In genomic region chr19:50148528-50148927, GRCh38 we compare ENCODE assay signal across 12 cellular contexts. TPM values are rescaled to one million over a fixed set of nuclear protein-coding genes. Genes with fewer than 3 reads are reported as not detected.
DNase-seq lines count a peak whose midpoint lies in the region; ATAC-seq and TF ChIP-seq lines count a peak whose summit lies in the region.
"Had no signal": no experiment of that assay in that cellular context is flagged by ENCODE, and none has a peak within 500 bp of the region (broad histone marks: within the 10 kb centered on the region; RNA-seq: fewer than 3 reads in every experiment).

No MANE protein-coding gene starts in this region.

- no peak overlapping the region for H3K27ac Mint-ChIP-seq in activated CD4-positive, alpha-beta T cell treated with anti-CD3 and anti-CD28 coated beads for 36 hours
- no peak overlapping the region for H3K27ac Mint-ChIP-seq in glutamatergic neuron (ENCODE audit: unreplicated experiment)

- in situ Hi-C loops in gastrocnemius medialis (cut with MboI; ENCODE audit: low sequenced_read_pairs in 4 of 4): loop anchor here in 3 of 4 donors (25.0 kb wide), 1 partner anchor 211 kb away; the partner anchor contains the start of genes ATF5 (in 3 of the 3) and NUP62 (in 3 of the 3)

- no peaks in the 10 kb centered on the region for H3K36me3 Mint-ChIP-seq in activated CD4-positive, alpha-beta T cell treated with anti-CD3 and anti-CD28 coated beads for 36 hours (ENCODE audit: low read depth)
- H3K36me3 Mint-ChIP-seq in glutamatergic neuron (ENCODE audit: unreplicated experiment): no peaks in the 10 kb centered on the region

- no peak for ATAC-seq in activated CD4-positive, alpha-beta T cell treated with anti-CD3 and anti-CD28 coated beads for 36 hours
- ATAC-seq in gastrocnemius medialis: no peak
- no peak for ATAC-seq in left colon

- no peaks in the 10 kb centered on the region for H3K36me3 ChIP-seq in NT2/D1 (ENCODE audit: insufficient read depth, insufficient read length, low read length)
- H3K36me3 ChIP-seq in gastrocnemius medialis: no peaks in the 10 kb centered on the region
- H3K36me3 ChIP-seq in breast epithelium: no peaks in the 10 kb centered on the region

- H3K4me1 Mint-ChIP-seq in activated CD4-positive, alpha-beta T cell treated with anti-CD3 and anti-CD28 coated beads for 36 hours: peaks cover 7% of the 10 kb centered on the region
- H3K4me1 Mint-ChIP-seq in glutamatergic neuron (ENCODE audit: low read depth, unreplicated experiment): no peaks in the 10 kb centered on the region

- peaks cover 2% of the 10 kb centered on the region for H3K9me3 Mint-ChIP-seq in activated CD4-positive, alpha-beta T cell treated with anti-CD3 and anti-CD28 coated beads for 36 hours (ENCODE audit: low read depth)
- H3K9me3 Mint-ChIP-seq in glutamatergic neuron (ENCODE audit: unreplicated experiment): peaks cover 6% of the 10 kb centered on the region

- TF ChIP-seq POLR2A in gastrocnemius medialis (IDR thresholded peaks at IDR 0.05) (no peak), breast epithelium (IDR thresholded peaks at IDR 0.05) (no peak)

- H3K9me3 ChIP-seq in NT2/D1 (ENCODE audit: insufficient read depth, low read length) (peaks cover 8% of the 10 kb centered on the region; the same call in 1 of the 2 replicates), gastrocnemius medialis (no peaks in the 10 kb centered on the region), breast epithelium (no peaks in the 10 kb centered on the region)

- TF ChIP-seq CTCF in glutamatergic neuron (IDR thresholded peaks at IDR 0.05; ENCODE audit: partially characterized antibody, unreplicated experiment) (no peak), gastrocnemius medialis (IDR thresholded peaks at IDR 0.05 in 4 of 5, conservative IDR thresholded peaks at IDR 0.05 in 1 of 5) (no peak), breast epithelium (IDR thresholded peaks at IDR 0.05) (no peak)

- H3K4me3 ChIP-seq in NT2/D1 (ENCODE audit: insufficient read length, low read depth) (peak overlapping the region; percentile 72), gastrocnemius medialis (peak overlapping the region; percentile 74 to 88 (median 78)), breast epithelium (peak overlapping the region in 1 of 3 donors; percentile 72)

- H3K27ac ChIP-seq in gastrocnemius medialis (peak overlapping the region; percentile 82 to 92 (median 86)), breast epithelium (no peak overlapping the region)

- intact Hi-C loops in activated CD4-positive, alpha-beta T cell treated with anti-CD3 and anti-CD28 coated beads for 36 hours (cut with DNase I, micrococcal nuclease): no loop called here
- intact Hi-C loops in gastrocnemius medialis (cut with DNase I; ENCODE audit: low total_unique reads): loop anchor here (1.0 kb wide), 1 partner anchor 87 kb away; no protein-coding TSS in a partner anchor
- intact Hi-C loops in breast epithelium (cut with DNase I; ENCODE audit: low total_unique reads): no loop called here
- intact Hi-C loops in left colon (cut with DNase I, micrococcal nuclease): no loop called here

- H3K4me1 ChIP-seq in NT2/D1 (ENCODE audit: insufficient read depth, insufficient read length): no peaks in the 10 kb centered on the region
- peaks cover 4 to 5% of the 10 kb centered on the region in 2 donors for H3K4me1 ChIP-seq in gastrocnemius medialis
- no peaks in the 10 kb centered on the region for H3K4me1 ChIP-seq in breast epithelium

- peaks cover 18% of the 10 kb centered on the region for H3K27me3 Mint-ChIP-seq in activated CD4-positive, alpha-beta T cell treated with anti-CD3 and anti-CD28 coated beads for 36 hours
- peaks cover 5% of the 10 kb centered on the region for H3K27me3 Mint-ChIP-seq in glutamatergic neuron (ENCODE audit: unreplicated experiment)

- POLR2A ChIA-PET in activated CD4-positive, alpha-beta T cell treated with anti-CD3 and anti-CD28 coated beads for 36 hours (lab: Charles Lee): interaction anchor here (0.7 kb wide), 1 partner anchor 983 kb away, joined by 5 read pairs; no protein-coding TSS in a partner anchor

- CTCF ChIA-PET in activated CD4-positive, alpha-beta T cell treated with anti-CD3 and anti-CD28 coated beads for 36 hours (lab: Charles Lee): interaction anchor here (1.1 to 6.8 kb wide), 6 partner anchors 13 to 408 kb away, joined by 3 to 48 read pairs (median 4); no protein-coding TSS in a partner anchor

- no peak overlapping the region for H3K9ac ChIP-seq in NT2/D1 (ENCODE audit: insufficient read length, low read depth)

- DNase-seq in activated CD4-positive, alpha-beta T cell treated with anti-CD3 and anti-CD28 coated beads for 36 hours: no peak
- DNase-seq in activated CD4-positive, alpha-beta T cell treated with anti-CD3 and anti-CD28 coated beads, Interleukin-2, amount 50 U/mL, for 1 hour: no peak
- no peak for DNase-seq in NT2/D1 (ENCODE audit: low read depth, low spot score)
- DNase-seq in glutamatergic neuron: no peak
- DNase-seq in gastrocnemius medialis: no peak
- DNase-seq in breast epithelium (ENCODE audit: low spot score in 2 of 2): no peak
- DNase-seq in left colon: no peak
- DNase-seq in effector CD4-positive, alpha-beta T cell: no peak

- H3K4me3 Mint-ChIP-seq in activated CD4-positive, alpha-beta T cell treated with anti-CD3 and anti-CD28 coated beads for 36 hours: peak overlapping the region; percentile 69
- H3K4me3 Mint-ChIP-seq in glutamatergic neuron (ENCODE audit: unreplicated experiment): peak overlapping the region; percentile 44

- H3K27me3 ChIP-seq in NT2/D1 (ENCODE audit: insufficient read depth, insufficient read length) (peaks cover 16% of the 10 kb centered on the region), gastrocnemius medialis (no peaks in the 10 kb centered on the region), breast epithelium (peaks cover 0 to 11% of the 10 kb centered on the region in 2 donors)

RNA-seq across cellular contexts. Expression of gene IZUMO2, which starts 14.6 kb away (rescaled TPM):
- total RNA-seq in activated CD4-positive, alpha-beta T cell treated with anti-CD3 and anti-CD28 coated beads for 36 hours: not detected
- not detected for total RNA-seq in glutamatergic neuron (ENCODE audit: unreplicated experiment)
- not detected for total RNA-seq in gastrocnemius medialis
- not detected for total RNA-seq in breast epithelium
- not detected for total RNA-seq in left colon
- total RNA-seq: cerebellum, Daoy, lower leg skin, NCI-H460 had no signal

RNA-seq across cellular contexts. Expression of gene MYH14, which starts 54.9 kb away (rescaled TPM):
- total RNA-seq in activated CD4-positive, alpha-beta T cell treated with anti-CD3 and anti-CD28 coated beads for 36 hours: not detected
- total RNA-seq in glutamatergic neuron (ENCODE audit: unreplicated experiment): 0.59 TPM
- 100 to 1,000 TPM; 103 to 174 (median 141) TPM for total RNA-seq in gastrocnemius medialis
- 10 to 100 TPM; 16.6 to 24.7 (median 19.3) TPM for total RNA-seq in breast epithelium
- total RNA-seq in left colon: 100 to 1,000 TPM; 455 to 653 TPM

Comparison
In these comparisons a context has a peak if more than half of its experiments do, and no peak if none do; other contexts are left out.
1. H3K27ac ChIP-seq: peak in gastrocnemius medialis (4 of 4); none in breast epithelium (0 of 2).
2. RNA of gene MYH14, which starts 54.9 kb away (total RNA-seq): 455 to 653 TPM in left colon, 103 to 174 TPM in gastrocnemius medialis and 16.6 to 24.7 TPM in breast epithelium; 0.59 TPM in glutamatergic neuron (single experiment) and not detected in activated CD4-positive, alpha-beta T cell treated with anti-CD3 and anti-CD28 coated beads for 36 hours; every median in the first group is over 10 times any median in the second.